Comparison of ENCODE assay signal across 10 cellular contexts in the genomic region with DNA sequence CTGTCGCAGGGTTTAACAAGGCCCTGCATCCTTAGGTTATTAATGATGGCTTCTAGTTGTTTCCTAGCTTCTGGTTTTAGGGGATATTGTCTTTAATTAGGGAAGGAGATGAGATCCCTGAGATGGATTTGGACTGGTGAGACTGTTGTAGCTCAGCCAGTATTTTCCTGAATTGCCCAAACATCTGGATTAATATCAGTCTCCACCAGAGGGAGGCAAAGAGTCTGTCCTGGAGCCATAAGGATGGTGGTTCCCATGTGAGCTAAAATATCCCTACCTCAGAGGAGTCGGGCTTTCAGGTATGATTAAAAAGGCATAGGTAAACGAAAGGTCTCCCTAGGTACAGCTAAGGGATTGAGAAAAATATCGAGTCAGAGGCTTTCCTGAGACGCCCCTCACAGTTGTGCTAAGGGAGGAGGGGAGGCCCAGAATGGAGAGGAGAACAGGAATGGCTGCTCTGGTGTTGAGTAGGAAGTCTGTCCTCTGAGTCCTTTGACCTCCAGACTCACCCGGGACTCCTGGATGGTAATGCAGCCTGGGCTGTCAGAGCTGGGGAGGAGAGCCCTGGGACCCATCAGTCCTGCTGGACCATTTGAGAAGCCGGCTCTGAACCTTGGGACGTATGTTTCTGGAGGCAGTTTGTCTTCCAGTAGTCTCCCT. TPM values are rescaled to one million over a fixed set of nuclear protein-coding genes. Genes with fewer than 3 reads are reported as not detected.
A peak's percentile ranks its signal among the peaks of the same experiment; 100 is the strongest.
DNase-seq lines count a peak whose midpoint lies in the region; ATAC-seq, FAIRE-seq and TF ChIP-seq lines count a peak whose summit lies in the region.
"Not testable (repeated sequence)": the region's sequence is repeated elsewhere in the genome, so short reads cannot be mapped to it uniquely, and the experiment has no call there.
"Had no signal": no experiment of that assay in that cellular context is flagged by ENCODE, and none has a peak within 500 bp of the region (broad histone marks: within the 10 kb centered on the region; RNA-seq: fewer than 3 reads in every experiment).

No MANE protein-coding gene starts in this region.

- no CpG with 5 or more reads among the region's 8 CpGs for WGBS in IMR-90 (ENCODE audit: extremely low coverage in 2 of 2, insufficient read length in 1 of 2), 2 experiments
- no CpG with 5 or more reads among the region's 8 CpGs for WGBS in right lobe of liver (ENCODE audit: insufficient coverage, low coverage, low lambda C conversion rate, missing lambda C conversion rate)
- no CpG with 5 or more reads among the region's 8 CpGs for WGBS in pancreas, 2 donors

- not testable (repeated sequence) for H3K79me2 ChIP-seq in DND-41 (ENCODE audit: insufficient read depth, low read length)

- not testable (repeated sequence) for H3K14ac ChIP-seq in IMR-90 (replicated peaks; ENCODE audit: low read depth, low read length)

- H3K9ac ChIP-seq in DND-41 (ENCODE audit: low read depth, low read length); IMR-90 (ENCODE audit: low read depth, low read length): not testable (repeated sequence)

- in situ Hi-C loops in IMR-90 (cut with MboI; ENCODE audit: low sequenced_read_pairs) = not testable (repeated sequence)

- not testable (repeated sequence) for H3K9me3 ChIP-seq in DND-41 (ENCODE audit: insufficient read depth, low read length, severe bottlenecking); IMR-90 (ENCODE audit: control insufficient read depth, insufficient read depth, low read length); right lobe of liver; pancreas

- H2AFZ ChIP-seq in DND-41 (ENCODE audit: low read depth, low read length); IMR-90 (replicated peaks; ENCODE audit: low read length, poor library complexity): not testable (repeated sequence)

- H4K91ac ChIP-seq in IMR-90 (ENCODE audit: insufficient read depth, low read depth, low read length) = not testable (repeated sequence)

- intact Hi-C loops in IMR-90 (cut with micrococcal nuclease); left ventricle myocardium superior (cut with micrococcal nuclease); right lobe of liver (cut with DNase I); pancreas (cut with DNase I): not testable (repeated sequence)

- BruUV-seq in IMR-90 (replicated peaks; lab: Mats Ljungman, UMichigan) = not testable (repeated sequence)

- not testable (repeated sequence) for H3K4me1 ChIP-seq in DND-41 (ENCODE audit: insufficient read depth, low read length); IMR-90 (ENCODE audit: control insufficient read depth, insufficient read depth, low read length); right lobe of liver; pancreas

- not testable (repeated sequence) for TF ChIP-seq RAD21 in IMR-90 (IDR thresholded peaks at IDR 0.05; ENCODE audit: low read length)

- DNase-seq in DND-41; IMR-90; activated naive CD8-positive, alpha-beta T cell treated with anti-CD3 and anti-CD28 coated beads, Interleukin-2, amount 50 U/mL, for 24 hours; left ventricle myocardium superior; right lobe of liver; pancreas: not testable (repeated sequence)

- H3K9me1 ChIP-seq in IMR-90 (ENCODE audit: insufficient read depth, low read length) = not testable (repeated sequence)

- not testable (repeated sequence) for H3K4me1 Mint-ChIP-seq in activated naive CD8-positive, alpha-beta T cell treated with anti-CD3 and anti-CD28 coated beads, Interleukin-2, amount 50 U/mL, for 24 hours

- not testable (repeated sequence) for H3K9me3 Mint-ChIP-seq in activated naive CD8-positive, alpha-beta T cell treated with anti-CD3 and anti-CD28 coated beads, Interleukin-2, amount 50 U/mL, for 24 hours

- not testable (repeated sequence) for H3K18ac ChIP-seq in IMR-90 (ENCODE audit: low read depth, low read length)

- not testable (repeated sequence) for H3K23ac ChIP-seq in IMR-90 (ENCODE audit: low read depth, low read length)

- H2AK9ac ChIP-seq in IMR-90 (replicated peaks; ENCODE audit: low read depth, low read length, poor library complexity) = not testable (repeated sequence)

- not testable (repeated sequence) for H3K4me3 ChIP-seq in DND-41 (ENCODE audit: low read depth in 1 of 2, low read length in 2 of 2); IMR-90 (ENCODE audit: insufficient read depth, low read depth, low read length); right lobe of liver; pancreas

- dilution Hi-C loops in IMR-90 (cut with HindIII; ENCODE audit: low sequenced_read_pairs, unreplicated experiment) = not testable (repeated sequence)

- H3K27me3 Mint-ChIP-seq in activated naive CD8-positive, alpha-beta T cell treated with anti-CD3 and anti-CD28 coated beads, Interleukin-2, amount 50 U/mL, for 24 hours = not testable (repeated sequence)

- not testable (repeated sequence) for H3K36me3 ChIP-seq in DND-41 (ENCODE audit: insufficient read depth, low read length); IMR-90 (ENCODE audit: control insufficient read depth, insufficient read depth, low read length); right lobe of liver; pancreas

- H4K20me1 ChIP-seq in DND-41 (ENCODE audit: insufficient read depth, low read length); IMR-90 (ENCODE audit: insufficient read depth, low read length): not testable (repeated sequence)

- H3K36me3 Mint-ChIP-seq in activated naive CD8-positive, alpha-beta T cell treated with anti-CD3 and anti-CD28 coated beads, Interleukin-2, amount 50 U/mL, for 24 hours (ENCODE audit: low read depth) = not testable (repeated sequence)

- H2AK5ac ChIP-seq in IMR-90 (ENCODE audit: low read depth, low read length) = not testable (repeated sequence)

- H3K79me1 ChIP-seq in IMR-90 (ENCODE audit: low read depth in 1 of 2, low read length in 2 of 2) = not testable (repeated sequence)

- not testable (repeated sequence) for H2BK20ac ChIP-seq in IMR-90 (ENCODE audit: low read depth, low read length)

- not testable (repeated sequence) for TF ChIP-seq POLR2A in IMR-90 (IDR thresholded peaks at IDR 0.05; ENCODE audit: low read depth, low read length); right lobe of liver (IDR thresholded peaks at IDR 0.05)

- not testable (repeated sequence) for H4K5ac ChIP-seq in IMR-90 (ENCODE audit: low read depth, low read length)

- H3K27me3 ChIP-seq in DND-41 (ENCODE audit: insufficient read depth, low read length, poor library complexity); IMR-90 (ENCODE audit: control insufficient read depth, insufficient read depth, low read length); right lobe of liver; pancreas: not testable (repeated sequence)

- not testable (repeated sequence) for H3K27ac Mint-ChIP-seq in activated naive CD8-positive, alpha-beta T cell treated with anti-CD3 and anti-CD28 coated beads, Interleukin-2, amount 50 U/mL, for 24 hours

- H3K56ac ChIP-seq in IMR-90 (ENCODE audit: extremely low read depth, insufficient read depth, low read length) = not testable (repeated sequence)

- H2BK15ac ChIP-seq in IMR-90 (ENCODE audit: low read depth, low read length) = not testable (repeated sequence)

- H3K4me3 Mint-ChIP-seq in activated naive CD8-positive, alpha-beta T cell treated with anti-CD3 and anti-CD28 coated beads, Interleukin-2, amount 50 U/mL, for 24 hours = not testable (repeated sequence)

- H3K4ac ChIP-seq in IMR-90 (ENCODE audit: low read depth, low read length) = not testable (repeated sequence)

- H4K8ac ChIP-seq in IMR-90 (ENCODE audit: low read depth in 2 of 2, low read length in 2 of 2) = not testable (repeated sequence)

- ATAC-seq in DND-41 (ENCODE audit: insufficient read depth, low read depth) (peak; percentile 87), IMR-90 (ENCODE audit: low read depth) (peak; percentile 89), SK-N-SH treated with all-trans-retinoic acid at 6 μM for 48 hours (peak; percentile 85), esophagus mucosa (peak; percentile 49), left ventricle myocardium superior (peak; percentile 50), right lobe of liver (peak; percentile 82 to 86 (median 84)), pancreas (peak; percentile 58 to 88 (median 82))
- peak; percentile 33 for ATAC-seq in activated naive CD8-positive, alpha-beta T cell treated with anti-CD3 and anti-CD28 coated beads, Interleukin-2, amount 50 U/mL, for 24 hours

- H3K27ac ChIP-seq in DND-41 (ENCODE audit: low read length); IMR-90 (ENCODE audit: insufficient read depth, low read length); right lobe of liver; pancreas: not testable (repeated sequence)

- H2BK120ac ChIP-seq in IMR-90 (ENCODE audit: low read depth, low read length) = not testable (repeated sequence)

- H2BK5ac ChIP-seq in IMR-90 (ENCODE audit: low read depth, low read length, poor library complexity, severe bottlenecking) = not testable (repeated sequence)

- not testable (repeated sequence) for H3K4me2 ChIP-seq in DND-41 (ENCODE audit: insufficient read depth, low read length); IMR-90 (ENCODE audit: low read depth, low read length)

- CTCF ChIA-PET in IMR-90 (lab: Yijun Ruan, JAX) = not testable (repeated sequence)

- POLR2A ChIA-PET in IMR-90 (lab: Charles Lee; ENCODE audit: unreplicated experiment) = not testable (repeated sequence)

- not testable (repeated sequence) for TF ChIP-seq CTCF in DND-41 (IDR thresholded peaks at IDR 0.05; ENCODE audit: borderline replicate concordance, extremely low read depth, low read length, poor library complexity, severe bottlenecking); IMR-90 (conservative IDR thresholded peaks at IDR 0.05; ENCODE audit: low read depth, low read length); right lobe of liver (IDR thresholded peaks at IDR 0.05); pancreas (IDR thresholded peaks at IDR 0.05)

- FAIRE-seq in pancreas (lab: Jason Lieb, UNC) = not testable (repeated sequence)

RNA-seq across cellular contexts. Expression of a gene that starts 19.8 kb away (rescaled TPM):
- total RNA-seq in IMR-90 (2012; rRNA removed) (0.72 and 0.83 TPM in 2 replicates), esophagus mucosa (0.20 TPM), left ventricle myocardium superior (1.7 TPM), right lobe of liver (100 to 1,000 TPM; 293 to 562 (median 422) TPM), pancreas (1 to 10 TPM in 2 of 6 donors, under 1 TPM in 2, not detected in 2; 0.58 to 2.8 (median 1.1) TPM)
- polyA plus RNA-seq in IMR-90 (2012; rRNA removed) (0.99 and 1.3 TPM in 2 replicates), pancreas (1 to 10 TPM in 1 of 2 donors, not detected in 1; 3.7 TPM)
- 0.05 and 0.53 TPM in 2 replicates for polyA plus RNA-seq in IMR-90 (2012; cell fraction: cytosol; rRNA removed)
- 0.37 and 7.1 TPM in 2 replicates for polyA plus RNA-seq in IMR-90 (2012; cell fraction: nucleus; rRNA removed; ENCODE audit: low replicate concordance)
- total RNA-seq: CD4-positive, CD25-positive, alpha-beta regulatory T cell; HT-29 had no signal

Comparison
In these comparisons a context has a peak if more than half of its experiments do, and no peak if none do; other contexts are left out.
1. ATAC-seq: peak in every context shown above with its lines; median percentile 89 in IMR-90; 87 in DND-41; 85 in SK-N-SH treated with all-trans-retinoic acid at 6 μM for 48 hours; 84 in right lobe of liver; 82 in pancreas; 50 in left ventricle myocardium superior; 49 in esophagus mucosa; 33 in activated naive CD8-positive, alpha-beta T cell treated with anti-CD3 and anti-CD28 coated beads, Interleukin-2, amount 50 U/mL, for 24 hours.
2. RNA of a gene that starts 19.8 kb away (total RNA-seq): 293 to 562 TPM in right lobe of liver; 1.7 TPM in left ventricle myocardium superior (single experiment), 0.58 to 2.8 TPM in pancreas, 0.72 to 0.83 TPM in IMR-90 and 0.20 TPM in esophagus mucosa (single experiment); every median in the first group is over 10 times any median in the second.